Comparison of ENCODE assay signal across 19 cellular contexts in the genomic region with DNA sequence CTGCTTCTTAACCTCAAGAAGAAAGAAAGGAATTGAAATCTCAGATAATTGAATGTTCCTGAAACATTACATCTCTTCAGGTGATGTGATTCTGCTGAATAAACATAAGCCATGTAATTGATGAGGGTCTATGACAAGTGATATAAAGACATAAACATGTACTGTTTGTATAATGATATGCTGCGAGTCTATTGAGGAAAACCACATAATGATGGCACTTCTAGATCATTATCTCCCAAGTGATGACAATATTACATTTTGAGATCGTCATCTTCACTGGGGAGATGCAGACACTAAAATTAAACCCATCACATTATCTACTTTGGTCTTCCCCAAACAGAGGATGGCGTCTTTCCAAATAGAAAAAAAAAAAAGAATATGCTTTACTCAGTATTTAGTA. TPM values are rescaled to one million over a fixed set of nuclear protein-coding genes. Genes with fewer than 3 reads are reported as not detected.
DNase-seq lines count a peak whose midpoint lies in the region; TF ChIP-seq lines count a peak whose summit lies in the region.
"Had no signal": no experiment of that assay in that cellular context is flagged by ENCODE, and none has a peak within 500 bp of the region (broad histone marks: within the 10 kb centered on the region; RNA-seq: fewer than 3 reads in every experiment).

No MANE protein-coding gene starts in this region.

- POLR2A ChIA-PET in A673 (lab: Charles Lee; ENCODE audit: low non-redundant PET), result no interaction called here
- POLR2A ChIA-PET in HEK293 (lab: Yijun Ruan, JAX), result no interaction called here
- POLR2A ChIA-PET in OCI-LY7 (lab: Charles Lee), result no interaction called here

- H4K20me1 ChIP-seq in neural cell (ENCODE audit: insufficient read depth) (no peaks in the 10 kb centered on the region), OCI-LY7 (ENCODE audit: insufficient read depth, low read length) (no peaks in the 10 kb centered on the region)

- H3K4me1 ChIP-seq in A673 (ENCODE audit: insufficient read depth, low read length, poor library complexity, severe bottlenecking), result no peaks in the 10 kb centered on the region
- peaks cover 10% of the 10 kb centered on the region for H3K4me1 ChIP-seq in HEK293 (ENCODE audit: control insufficient read depth, insufficient read depth, low read length)
- H3K4me1 ChIP-seq in Peyer's patch, result no peaks in the 10 kb centered on the region
- H3K4me1 ChIP-seq in OCI-LY7 (ENCODE audit: insufficient read depth, low read length, poor library complexity, severe bottlenecking), result no peaks in the 10 kb centered on the region
- H3K4me1 ChIP-seq: stomach had no signal

- no peak overlapping the region for H3K4me3 ChIP-seq in A673 (ENCODE audit: low read depth, low read length, poor library complexity, severe bottlenecking)
- H3K4me3 ChIP-seq in HEK293 (ENCODE audit: low read depth, low read length), result no peak overlapping the region
- H3K4me3 ChIP-seq in neural cell (ENCODE audit: low read length), result no peak overlapping the region
- no peak overlapping the region for H3K4me3 ChIP-seq in Peyer's patch
- H3K4me3 ChIP-seq in OCI-LY7 (ENCODE audit: low read depth, low read length, poor library complexity, severe bottlenecking), result no peak overlapping the region

- no TSS peak for BruUV-seq in A673 (replicated peaks; lab: Mats Ljungman, UMichigan)
- BruUV-seq in OCI-LY7 (replicated peaks; lab: Mats Ljungman, UMichigan), result no TSS peak

- H2AFZ ChIP-seq in neural cell (ENCODE audit: low read depth, low read length) (no peak overlapping the region), OCI-LY7 (ENCODE audit: low read length) (no peak overlapping the region)

- no peak for TF ChIP-seq EP300 in neural cell (conservative IDR thresholded peaks at IDR 0.05; ENCODE audit: poor library complexity, severe bottlenecking)

- H3F3A ChIP-seq in neural cell (ENCODE audit: insufficient read depth, low read length, poor library complexity, severe bottlenecking), result no peaks in the 10 kb centered on the region

- H3K27ac ChIP-seq in A673 (ENCODE audit: low read depth, low read length, poor library complexity, severe bottlenecking), result no peak overlapping the region
- H3K27ac ChIP-seq in HEK293 (ENCODE audit: extremely low read depth, low read depth, low read length), result no peak overlapping the region
- H3K27ac ChIP-seq in neural cell (ENCODE audit: low read length), result no peak overlapping the region
- peak overlapping the region in 1 of 4 donors; percentile 44 for H3K27ac ChIP-seq in Peyer's patch
- no peak overlapping the region for H3K27ac ChIP-seq in OCI-LY7 (ENCODE audit: low read depth, low read length, poor library complexity, severe bottlenecking)

- H3K36me3 ChIP-seq in A673 (ENCODE audit: insufficient read depth, low read length, poor library complexity, severe bottlenecking), result no peaks in the 10 kb centered on the region
- H3K36me3 ChIP-seq in HEK293 (ENCODE audit: control insufficient read depth in 2 of 2, insufficient read depth in 1 of 2, low read length in 2 of 2), result no peaks in the 10 kb centered on the region
- H3K36me3 ChIP-seq in neural cell (ENCODE audit: insufficient read depth, low read length), result no peaks in the 10 kb centered on the region
- H3K36me3 ChIP-seq in Peyer's patch, result no peaks in the 10 kb centered on the region
- no peaks in the 10 kb centered on the region for H3K36me3 ChIP-seq in OCI-LY7 (ENCODE audit: insufficient read depth, low read length)
- H3K36me3 ChIP-seq: stomach had no signal

- H3K9ac ChIP-seq in neural cell (ENCODE audit: low read length), result no peak overlapping the region

- no peaks in the 10 kb centered on the region for H3K27me3 ChIP-seq in A673 (replicated peaks; ENCODE audit: insufficient read depth, low read depth, low read length, poor library complexity)
- no peaks in the 10 kb centered on the region for H3K27me3 ChIP-seq in neural cell (ENCODE audit: insufficient read depth, low read depth, low read length)
- peaks cover 0 to 3% of the 10 kb centered on the region in 2 donors for H3K27me3 ChIP-seq in Peyer's patch

- CTCF ChIA-PET in A673 (lab: Charles Lee) (no interaction called here), HEK293 (lab: Yijun Ruan, JAX) (no interaction called here), OCI-LY7 (lab: Charles Lee; ENCODE audit: unreplicated experiment) (no interaction called here)

- H3K9me3 ChIP-seq in A673 (ENCODE audit: low read depth, low read length, poor library complexity, severe bottlenecking) (no peaks in the 10 kb centered on the region), HEK293 (ENCODE audit: control insufficient read depth, insufficient read depth, low read depth, low read length) (no peaks in the 10 kb centered on the region), neural cell (ENCODE audit: low read length) (no peaks in the 10 kb centered on the region), Peyer's patch (no peaks in the 10 kb centered on the region), OCI-LY7 (ENCODE audit: low read length) (no peaks in the 10 kb centered on the region)
- H3K9me3 ChIP-seq: stomach had no signal

- H3K79me2 ChIP-seq in neural cell (replicated peaks; ENCODE audit: insufficient read depth, low read length), result no peaks in the 10 kb centered on the region
- H3K79me2 ChIP-seq in OCI-LY7 (ENCODE audit: insufficient read depth, low read depth, low read length), result no peaks in the 10 kb centered on the region

- peak; percentile 12 for DNase-seq in A673 (ENCODE audit: low spot score)
- DNase-seq in NCI-H748 treated with DMSO at 0.1 percent for 48 hours (lab: John Stamatoyannopoulos, UW), result peak; percentile 44
- DNase-seq in Peyer's patch, result no peak
- DNase-seq in activated CD4-positive, CD25-positive, alpha-beta regulatory T cell treated with anti-CD3 and anti-CD28 coated beads, Interleukin-2, amount 50 U/mL, for 72 hours, result no peak
- DNase-seq in OCI-LY7 (ENCODE audit: low spot score), result no peak
- DNase-seq: activated B cell treated with CpG ODN at 0.5 μM for 24 hours; activated CD4-positive, alpha-beta T cell treated with anti-CD3 and anti-CD28 coated beads, Interleukin-2, amount 50 U/mL, for 48 hours; activated effector memory CD4-positive, alpha-beta T cell treated with Interleukin-2 at 50 U/mL for 16 hours; CD4-positive, alpha-beta T cell; DMS153; kidney; NCI-H1092 treated with DMSO at 0.1 percent for 48 hours; nucleus accumbens; RPMI8226; stomach; T-helper 9 cell had no signal

- TF ChIP-seq CTCF in A673 (conservative IDR thresholded peaks at IDR 0.05; ENCODE audit: low read depth, low read length) (no peak), HEK293 (tag by site-specific recombination; IDR thresholded peaks at IDR 0.05) (no peak), neural cell (IDR thresholded peaks at IDR 0.05; ENCODE audit: poor library complexity, severe bottlenecking) (no peak), Peyer's patch (IDR thresholded peaks at IDR 0.05) (no peak), OCI-LY7 (conservative IDR thresholded peaks at IDR 0.05; ENCODE audit: low read length) (no peak)

- TF ChIP-seq RAD21 in neural cell (conservative IDR thresholded peaks at IDR 0.05), result no peak

- H3K4me2 ChIP-seq in neural cell (ENCODE audit: low read length) (no peak overlapping the region), OCI-LY7 (ENCODE audit: low read length) (no peak overlapping the region)

- no peaks in the 10 kb centered on the region for H3K9me2 ChIP-seq in neural cell (ENCODE audit: insufficient read depth, low read length)
- no peaks in the 10 kb centered on the region for H3K9me2 ChIP-seq in OCI-LY7 (ENCODE audit: insufficient read depth, low read length)

- intact Hi-C loops in A673 (cut with micrococcal nuclease; ENCODE audit: unreplicated experiment) (no loop called here), OCI-LY7 (cut with micrococcal nuclease; ENCODE audit: unreplicated experiment) (no loop called here)

- no peak for TF ChIP-seq POLR2A in Peyer's patch (IDR thresholded peaks at IDR 0.05)

TF ChIP-seq in HEK293, 187 proteins besides CTCF, POLR2A, EP300 and RAD21 (continues in another document):
- TF ChIP-seq ZNF76 (tag by site-specific recombination; IDR thresholded peaks at IDR 0.05; ENCODE audit: borderline replicate concordance, low read depth), result no peak
- TF ChIP-seq ZXDB (tag by site-specific recombination; IDR thresholded peaks at IDR 0.05), result no peak
- TF ChIP-seq ZNF366 (tag by site-specific recombination; conservative IDR thresholded peaks at IDR 0.05), result 0 out of 2 replicates have a peak, but pooled peaks have one; percentile 19
- no peak for TF ChIP-seq ZNF549 (tag by site-specific recombination; IDR thresholded peaks at IDR 0.05)
- TF ChIP-seq ZNF600 (tag by site-specific recombination; IDR thresholded peaks at IDR 0.05), result no peak
- no peak for TF ChIP-seq ZNF248 (tag by site-specific recombination; IDR thresholded peaks at IDR 0.05)
- no peak for TF ChIP-seq ZNF2 (tag by site-specific recombination; IDR thresholded peaks at IDR 0.05)
- TF ChIP-seq ZNF155 (tag by site-specific recombination; IDR thresholded peaks at IDR 0.05), result no peak
- TF ChIP-seq MEIS1 (CRISPR knock-in tag; IDR thresholded peaks at IDR 0.05; ENCODE audit: borderline replicate concordance), result 0 out of 2 replicates have a peak, but pooled peaks have one; percentile 26
- no peak for TF ChIP-seq SP3 (tag by site-specific recombination; IDR thresholded peaks at IDR 0.05)

TF ChIP-seq in neural cell, 6 proteins besides CTCF, POLR2A, EP300 and RAD21 (continues in another document):
- no peak for TF ChIP-seq SMC3 (conservative IDR thresholded peaks at IDR 0.05; ENCODE audit: poor library complexity)
- TF ChIP-seq TAF1 (IDR thresholded peaks at IDR 0.05; ENCODE audit: low read depth), result no peak
- TF ChIP-seq MXI1 (conservative IDR thresholded peaks at IDR 0.05; ENCODE audit: poor library complexity, severe bottlenecking), result no peak
- TF ChIP-seq EZH2 (IDR thresholded peaks at IDR 0.05; ENCODE audit: borderline replicate concordance, insufficient read depth, low read length, poor library complexity, severe bottlenecking), result no peak
- peak; percentile 29 for TF ChIP-seq POLR2AphosphoS5 (IDR thresholded peaks at IDR 0.05)

RNA-seq across cellular contexts. Expression of gene PTPRB, which starts 0.5 kb away (rescaled TPM):
- total RNA-seq in A673 (2021) (not detected in 2 replicates), Peyer's patch (10 to 100 TPM; 10.5 to 38.8 (median 30.5) TPM), OCI-LY7 (2022) (not detected in 2 replicates)
- 0.26 and 0.32 TPM in 2 replicates for polyA plus RNA-seq in neural cell
- polyA minus RNA-seq in neural cell, result 0.24 and 0.93 TPM in 2 replicates
- total RNA-seq in OCI-LY7 (2014; rRNA removed; shearing (Covaris generic)), result not detected in 2 replicates
- total RNA-seq: activated B cell treated with CpG ODN at 0.5 μM for 24 hours; CD4-positive, alpha-beta T cell; G401 had no signal

Comparison
In these comparisons a context has a peak if more than half of its experiments do, and no peak if none do; other contexts are left out.
1. DNase-seq: peak in A673 (single experiment) and NCI-H748 treated with DMSO at 0.1 percent for 48 hours (single experiment); none in Peyer's patch (0 of 3), activated CD4-positive, CD25-positive, alpha-beta regulatory T cell treated with anti-CD3 and anti-CD28 coated beads, Interleukin-2, amount 50 U/mL, for 72 hours (single experiment) and OCI-LY7 (single experiment).